In genomic region chr18:48923746-48924580, GRCh38 we compare ENCODE assay signal across 2 cellular contexts.
TF ChIP-seq lines count a peak whose summit lies in the region.

No MANE protein-coding gene starts in this region.

TF ChIP-seq in HCT116, 20 proteins besides CTCF, POLR2A, EP300 and RAD21 (continued from another document):
- no peak for TF ChIP-seq CBX3 (IDR thresholded peaks at IDR 0.05; ENCODE audit: low read depth)
- no peak for TF ChIP-seq ELF1 (IDR thresholded peaks at IDR 0.05; ENCODE audit: borderline replicate concordance, low read depth)
- TF ChIP-seq CEBPB (IDR thresholded peaks at IDR 0.05; ENCODE audit: low read depth) = no peak
- TF ChIP-seq JUND (IDR thresholded peaks at IDR 0.05) = no peak

TF ChIP-seq in K562, 482 proteins besides CTCF, POLR2A, EP300 and RAD21 (continued from another document and continues in another):
- no peak for TF ChIP-seq ZBTB5 (IDR thresholded peaks at IDR 0.05)
- TF ChIP-seq THRB (CRISPR knock-in tag; conservative IDR thresholded peaks at IDR 0.05) = no peak
- TF ChIP-seq SMAD1 (IDR thresholded peaks at IDR 0.05; ENCODE audit: low read depth, low read length, partially characterized antibody) = no peak
- no peak for TF ChIP-seq CHD1 (IDR thresholded peaks at IDR 0.05; ENCODE audit: low read length)
- TF ChIP-seq CHAMP1 (IDR thresholded peaks at IDR 0.05) = no peak
- TF ChIP-seq ZNF311 (CRISPR knock-in tag; IDR thresholded peaks at IDR 0.05) = peak; percentile 50; the same call in 1 of the 2 replicates
- no peak for TF ChIP-seq ZBTB11 (CRISPR knock-in tag; IDR thresholded peaks at IDR 0.05)
- TF ChIP-seq NFE2 (IDR thresholded peaks at IDR 0.05; ENCODE audit: low read depth) = no peak
- peak; percentile 57 for TF ChIP-seq ZNF592 (IDR thresholded peaks at IDR 0.05)
- peak; percentile 62; the same call in 1 of the 2 replicates for TF ChIP-seq JUND (IDR thresholded peaks at IDR 0.05; ENCODE audit: borderline replicate concordance, low read depth, low read length)
- peak; percentile 53; the same call in 1 of the 3 replicates for TF ChIP-seq JUND (tag; IDR thresholded peaks at IDR 0.05; ENCODE audit: borderline replicate concordance, low read depth, low read length)
- TF ChIP-seq ZBED1 (IDR thresholded peaks at IDR 0.05) = no peak
- TF ChIP-seq DMBX1 (CRISPR knock-in tag; IDR thresholded peaks at IDR 0.05; ENCODE audit: borderline replicate concordance) = peak; percentile 52; the same call in 1 of the 2 replicates
- TF ChIP-seq PBX2 (CRISPR knock-in tag; IDR thresholded peaks at IDR 0.05; ENCODE audit: low read depth) = no peak
- TF ChIP-seq PBX2 (tag; conservative IDR thresholded peaks at IDR 0.05; ENCODE audit: low read depth) = no peak
- no peak for TF ChIP-seq E4F1 (CRISPR knock-in tag; IDR thresholded peaks at IDR 0.05; ENCODE audit: borderline replicate concordance)
- TF ChIP-seq FOXK1 (CRISPR knock-in tag; IDR thresholded peaks at IDR 0.05; ENCODE audit: borderline replicate concordance) = no peak
- no peak for TF ChIP-seq FOXA1 (IDR thresholded peaks at IDR 0.05; ENCODE audit: borderline replicate concordance)
- no peak for TF ChIP-seq JUNB (CRISPR knock-in tag; conservative IDR thresholded peaks at IDR 0.05)
- no peak for TF ChIP-seq POLR3A (IDR thresholded peaks at IDR 0.05; ENCODE audit: borderline replicate concordance, extremely low read depth, insufficient read depth, insufficient read length)
- no peak for TF ChIP-seq NFIX (CRISPR knock-in tag; IDR thresholded peaks at IDR 0.05; ENCODE audit: low read depth)
- no peak for TF ChIP-seq ZNF449 (CRISPR knock-in tag; IDR thresholded peaks at IDR 0.05)
- peak; percentile 85 for TF ChIP-seq ATF3 (IDR thresholded peaks at IDR 0.05)
- TF ChIP-seq ATF3 (CRISPR knock-in tag; conservative IDR thresholded peaks at IDR 0.05) = no peak
- no peak for TF ChIP-seq GTF2F1 (IDR thresholded peaks at IDR 0.05; ENCODE audit: low read depth, low read length)
- TF ChIP-seq ZEB2 (IDR thresholded peaks at IDR 0.05) = no peak
- TF ChIP-seq TARDBP (IDR thresholded peaks at IDR 0.05) = no peak
- no peak for TF ChIP-seq GATAD2B (IDR thresholded peaks at IDR 0.05; ENCODE audit: borderline replicate concordance)
- no peak for TF ChIP-seq NR4A1 (CRISPR knock-in tag; IDR thresholded peaks at IDR 0.05)
- TF ChIP-seq NR4A1 (tag; IDR thresholded peaks at IDR 0.05) = 0 out of 2 replicates have a peak, but pooled peaks have one; percentile 24
